22 cellular contexts compared by ENCODE assay signal in the genomic region with DNA sequence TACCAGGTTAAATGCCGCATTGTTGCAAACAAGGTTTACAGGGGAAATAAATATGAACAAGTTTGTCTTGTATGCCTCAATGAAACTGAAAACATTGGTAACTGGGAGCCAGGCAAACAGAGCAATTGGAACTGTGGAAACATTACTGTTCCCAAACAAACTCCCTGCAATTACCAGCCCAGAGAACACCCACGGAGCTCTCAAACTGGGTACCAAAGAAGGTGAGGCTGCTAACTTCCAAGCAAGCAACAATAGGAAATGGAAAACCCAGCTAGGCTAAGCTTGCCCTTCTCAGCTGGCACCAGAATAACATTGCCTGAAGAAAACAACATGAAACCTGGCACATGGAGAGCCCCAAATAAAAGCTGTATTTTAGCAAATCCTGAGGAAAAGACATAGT.
"Had no signal": no experiment of that assay in that cellular context is flagged by ENCODE, and none has a peak within 500 bp of the region (broad histone marks: within the 10 kb centered on the region; RNA-seq: fewer than 3 reads in every experiment).

No MANE protein-coding gene starts in this region.

- FAIRE-seq: frontal cortex had no signal

- DNase-seq: activated CD4-positive, alpha-beta T cell treated with anti-CD3 and anti-CD28 coated beads for 1 hour; activated CD4-positive, alpha-beta T cell treated with anti-CD3 and anti-CD28 coated beads, Interleukin-2, amount 50 U/mL, for 1 hour; activated CD8-positive, alpha-beta T cell treated with anti-CD3 and anti-CD28 coated beads, Interleukin-2, amount 10 ng/mL, durations not matched to agents 7 days and 5 days; caudate nucleus; colonic mucosa; glutamatergic neuron; hippocampal formation; left cardiac atrium; occipital lobe; posterior cingulate gyrus; sigmoid colon; stimulated activated CD4-positive, alpha-beta T cell treated with anti-CD3 and anti-CD28 coated beads, Interleukin-2, amount 100 ng/mL, for 48 hours; stimulated activated CD8-positive, alpha-beta memory T cell treated with anti-CD3 and anti-CD28 coated beads, Interleukin-4, amount 100 ng/mL, for 48 hours; stimulated activated naive B cell treated with anti-CD40 and anti-IgM and Interleukin-4, amounts not matched to agents 10 μg/mL and 1 μg/mL and 100 μg/mL, for 72 hours; upper lobe of left lung had no signal

- H3K27me3 ChIP-seq: colonic mucosa, esophagus muscularis mucosa, sigmoid colon, upper lobe of left lung had no signal

- H3K36me3 Mint-ChIP-seq: activated naive CD8-positive, alpha-beta T cell; brain; stimulated activated naive B cell treated with anti-CD40 and anti-IgM and Interleukin-4, amounts not matched to agents 10 μg/mL and 1 μg/mL and 100 μg/mL, for 72 hours had no signal

- H3K9me3 ChIP-seq: colonic mucosa, esophagus muscularis mucosa, sigmoid colon, upper lobe of left lung had no signal

- H3K4me1 Mint-ChIP-seq: stimulated activated naive B cell treated with anti-CD40 and anti-IgM and Interleukin-4, amounts not matched to agents 10 μg/mL and 1 μg/mL and 100 μg/mL, for 72 hours had no signal

- H3K27me3 Mint-ChIP-seq: activated naive CD8-positive, alpha-beta T cell had no signal

- ATAC-seq: activated CD8-positive, alpha-beta T cell treated with anti-CD3 and anti-CD28 coated beads, Interleukin-2, amount 10 ng/mL, durations not matched to agents 7 days and 5 days; left cardiac atrium; SK-N-SH treated with all-trans-retinoic acid at 6 μM for 48 hours; stimulated activated naive B cell treated with anti-CD40 and anti-IgM and Interleukin-4, amounts not matched to agents 10 μg/mL and 1 μg/mL and 100 μg/mL, for 72 hours had no signal

- H3K4me3 ChIP-seq: colonic mucosa, esophagus muscularis mucosa, sigmoid colon, upper lobe of left lung had no signal

- H3K4me1 ChIP-seq: colonic mucosa, upper lobe of left lung had no signal

- H3K4me3 Mint-ChIP-seq: activated CD8-positive, alpha-beta T cell treated with anti-CD3 and anti-CD28 coated beads, Interleukin-2, amount 10 ng/mL, durations not matched to agents 7 days and 5 days; activated naive CD8-positive, alpha-beta T cell; brain; stimulated activated naive B cell treated with anti-CD40 and anti-IgM and Interleukin-4, amounts not matched to agents 10 μg/mL and 1 μg/mL and 100 μg/mL, for 72 hours; T-helper 2 cell treated with Interferon-gamma antibody and Interleukin-4, amounts not matched to agents 5 μg/mL and 100 μg/mL, for 36 hours had no signal

- H3K36me3 ChIP-seq: colonic mucosa, esophagus muscularis mucosa, sigmoid colon, upper lobe of left lung had no signal

- H3K27ac ChIP-seq: colonic mucosa, esophagus muscularis mucosa, sigmoid colon, upper lobe of left lung, VCaP had no signal

- H3K9me3 Mint-ChIP-seq: T-helper 2 cell treated with Interferon-gamma antibody and Interleukin-4, amounts not matched to agents 5 μg/mL and 100 μg/mL, for 36 hours had no signal

- H3K27ac Mint-ChIP-seq: activated CD8-positive, alpha-beta T cell treated with anti-CD3 and anti-CD28 coated beads, Interleukin-2, amount 10 ng/mL, durations not matched to agents 7 days and 5 days; activated naive CD8-positive, alpha-beta T cell; brain; stimulated activated naive B cell treated with anti-CD40 and anti-IgM and Interleukin-4, amounts not matched to agents 10 μg/mL and 1 μg/mL and 100 μg/mL, for 72 hours; T-helper 2 cell treated with Interferon-gamma antibody and Interleukin-4, amounts not matched to agents 5 μg/mL and 100 μg/mL, for 36 hours had no signal
